8 cellular contexts compared by ENCODE assay signal in the genomic region with DNA sequence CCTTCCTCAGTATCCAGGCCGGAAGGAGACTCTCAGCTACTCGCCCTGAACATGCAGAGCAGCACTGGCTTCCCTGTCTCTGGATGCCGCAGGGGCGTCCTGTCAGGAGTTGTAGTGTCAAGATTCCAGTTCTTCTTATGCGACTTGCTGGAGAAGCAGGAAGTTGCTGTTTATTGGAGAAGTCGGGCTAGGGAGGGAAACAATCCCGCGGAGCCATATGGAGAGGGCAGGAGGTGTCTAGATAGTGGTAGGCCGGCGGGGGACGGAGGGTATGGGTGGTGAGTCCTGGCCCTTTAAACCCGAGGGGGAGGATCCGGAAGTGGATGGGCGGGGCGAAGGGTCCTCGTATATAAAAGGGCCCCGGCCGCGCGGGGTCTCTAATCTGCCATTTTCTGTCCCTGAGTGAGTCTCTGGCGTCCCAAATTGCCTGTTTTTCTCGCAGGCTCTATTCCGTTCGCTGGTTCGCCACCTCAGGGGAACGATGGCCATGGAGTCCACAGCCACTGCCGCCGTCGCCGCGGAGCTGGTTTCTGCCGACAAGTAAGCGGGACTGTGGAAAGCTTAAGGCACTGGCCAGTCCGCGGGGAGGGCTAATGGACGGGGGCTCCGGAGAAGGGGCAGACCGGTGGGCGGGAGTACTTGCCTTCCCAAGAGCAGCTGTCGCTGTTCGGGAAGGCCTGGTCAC. TPM values are rescaled to one million over a fixed set of nuclear protein-coding genes. Genes with fewer than 3 reads are reported as not detected.
DNase-seq lines count a peak whose midpoint lies in the region; TF ChIP-seq lines count a peak whose summit lies in the region.

Gene NASP (plus strand): TSS at position 376 of the 685 bp plus-strand sequence. CDS start 106 bp downstream, at position 482.

- peaks cover 6% of the 10 kb centered on the region for H3K23me2 ChIP-seq in H9 (ENCODE audit: insufficient read length, low read depth, low read length, poor library complexity, severe bottlenecking)

- peak within 1 kb of the TSS; percentile 86 for H3K4me2 ChIP-seq in H9 (ENCODE audit: insufficient read depth, insufficient read length, low read length)

- peak within 1 kb of the TSS; percentile 99 for H3K18ac ChIP-seq in H9 (ENCODE audit: insufficient read length, low read depth, low read length)

- H3K4me1 Mint-ChIP-seq in H9 (peaks cover 17 to 28% of the 10 kb centered on the region in 2 experiments), neural crest cell (peaks cover 30% of the 10 kb centered on the region)

- H3K4ac ChIP-seq in H9 (ENCODE audit: low read depth, low read length): peak within 1 kb of the TSS; percentile 90; the same call in 1 of the 2 replicates

- H3K27ac Mint-ChIP-seq in H9: peak within 1 kb of the TSS; percentile 99 to 100 (median 100)
- H3K27ac Mint-ChIP-seq in neural crest cell (ENCODE audit: unreplicated experiment): peak within 1 kb of the TSS; percentile 100

- H2BK20ac ChIP-seq in H9 (ENCODE audit: low read depth, low read length, poor library complexity, severe bottlenecking): no peak within 1 kb of the TSS

- peaks cover 39% of the 10 kb centered on the region for H3K79me2 ChIP-seq in H9 (ENCODE audit: insufficient read depth, low read length)

- peaks cover 3% of the 10 kb centered on the region; the same call in 1 of the 2 replicates for H3K27me3 Mint-ChIP-seq in H9 (ENCODE audit: low read depth)
- peaks cover 13% of the 10 kb centered on the region for H3K27me3 Mint-ChIP-seq in neural crest cell (ENCODE audit: low read depth)

- DNase-seq in GDM1 (lab: John Stamatoyannopoulos, UW) (peak; percentile 70), H9 (peak; percentile 87), MG63 (peak; percentile 78), fibroblast of villous mesenchyme (ENCODE audit: low read depth) (peak; percentile 85), neural crest cell (ENCODE audit: low read depth, low spot score) (peak; percentile 95), stomach (peak; percentile 92)
- peak; percentile 97 for DNase-seq in activated effector memory CD4-positive, alpha-beta T cell treated with anti-CD3 and anti-CD28 coated beads, Interleukin-2, amount 50 U/mL, for 16 hours

- peak within 1 kb of the TSS; percentile 39 for H4K8ac ChIP-seq in H9 (replicated peaks; ENCODE audit: insufficient read length, low read depth, low read length)

- WGBS in H9 (ENCODE audit: extremely low coverage, insufficient read length, low lambda C conversion rate): no CpG with 5 or more reads among the region's 41 CpGs
- 0 to 1% (median 0%) methylated on average over 36 to 41 of the region's 41 CpGs for WGBS in stomach, 5 donors

- peak within 1 kb of the TSS; percentile 86 for H3K27ac ChIP-seq in H9 (ENCODE audit: insufficient read length, low read depth, low read length)
- H3K27ac ChIP-seq in stomach: peak within 1 kb of the TSS; percentile 93 to 96 (median 95)

- H3K36me3 Mint-ChIP-seq in H9 (ENCODE audit: insufficient read depth in 1 of 3, low read depth in 3 of 3) (peaks cover 24 to 32% (median 28%) of the 10 kb centered on the region in 3 experiments), neural crest cell (ENCODE audit: low read depth) (peaks cover 6% of the 10 kb centered on the region)

- H2AK5ac ChIP-seq in H9 (ENCODE audit: insufficient read length, low read length): peak within 1 kb of the TSS; percentile 44

- H3K79me1 ChIP-seq in H9 (ENCODE audit: insufficient read depth, low read depth, low read length, poor library complexity, severe bottlenecking): no peaks in the 10 kb centered on the region

- peak within 1 kb of the TSS; percentile 26 for H3T11ph ChIP-seq in H9 (ENCODE audit: low read length)

- H2BK15ac ChIP-seq in H9 (ENCODE audit: low read depth, low read length): no peak within 1 kb of the TSS

- no peak for TF ChIP-seq EP300 in stomach (IDR thresholded peaks at IDR 0.05)

- H4K5ac ChIP-seq in H9 (ENCODE audit: insufficient read length, low read depth, low read length): peak within 1 kb of the TSS; percentile 96

- H3K4me3 ChIP-seq in MG63 (peak within 1 kb of the TSS; percentile 98), fibroblast of villous mesenchyme (ENCODE audit: low read depth, low read length) (peak within 1 kb of the TSS; percentile 96), stomach (peak within 1 kb of the TSS; percentile 99 to 100 (median 100))

- no peaks in the 10 kb centered on the region for H4K20me1 ChIP-seq in H9 (ENCODE audit: control insufficient read depth, insufficient read depth, insufficient read length)

- peak within 1 kb of the TSS; percentile 100 for H3K9ac ChIP-seq in H9 (ENCODE audit: extremely low read depth, insufficient read length, low read length)

- TF ChIP-seq POLR2A in Raji (IDR thresholded peaks at IDR 0.05; ENCODE audit: insufficient read depth, low read depth, low read length): peak; percentile 98
- TF ChIP-seq POLR2A in stomach (IDR thresholded peaks at IDR 0.05): peak in 1 of 4 donors; percentile 52

- peak within 1 kb of the TSS; percentile 87 for H4K91ac ChIP-seq in H9 (ENCODE audit: insufficient read length, low read depth, low read length)

- H2BK120ac ChIP-seq in H9 (ENCODE audit: low read depth, low read length, poor library complexity, severe bottlenecking): peak within 1 kb of the TSS; percentile 62

- peak within 1 kb of the TSS; percentile 100 for H3K14ac ChIP-seq in H9 (ENCODE audit: insufficient read depth, low read length)

- H3K9me3 ChIP-seq in H9 (ENCODE audit: control insufficient read depth, low read depth, low read length): no peaks in the 10 kb centered on the region
- no peaks in the 10 kb centered on the region for H3K9me3 ChIP-seq in MG63
- no peaks in the 10 kb centered on the region for H3K9me3 ChIP-seq in stomach

- peak within 1 kb of the TSS; percentile 44 for H3K23ac ChIP-seq in H9 (ENCODE audit: insufficient read length, low read depth, low read length)

- intact Hi-C loops in stomach (cut with DNase I; ENCODE audit: low total_unique reads): no loop called here

- H3K4me1 ChIP-seq in H9 (ENCODE audit: insufficient read depth, low read length) (no peaks in the 10 kb centered on the region), stomach (peaks cover 19 to 43% (median 33%) of the 10 kb centered on the region in 4 donors)

- no peaks in the 10 kb centered on the region for H3K27me3 ChIP-seq in H9 (ENCODE audit: insufficient read depth, low read length)
- H3K27me3 ChIP-seq in MG63: no peaks in the 10 kb centered on the region
- H3K27me3 ChIP-seq in stomach: no peaks in the 10 kb centered on the region

- peak within 1 kb of the TSS; percentile 99 to 100 for H3K4me3 Mint-ChIP-seq in H9
- peak within 1 kb of the TSS; percentile 97 for H3K4me3 Mint-ChIP-seq in neural crest cell

- H3K56ac ChIP-seq in H9 (ENCODE audit: insufficient read length, low read depth, low read length): peak within 1 kb of the TSS; percentile 77

- H3K36me3 ChIP-seq in MG63: peaks cover 6% of the 10 kb centered on the region
- no peaks in the 10 kb centered on the region for H3K36me3 ChIP-seq in stomach

- TF ChIP-seq CTCF in H9 (conservative IDR thresholded peaks at IDR 0.05) (no peak; the same call in 2 of the 3 replicates), fibroblast of villous mesenchyme (IDR thresholded peaks at IDR 0.05; ENCODE audit: insufficient read depth, low read depth, low read length) (no peak), neural crest cell (conservative IDR thresholded peaks at IDR 0.05) (no peak), stomach (IDR thresholded peaks at IDR 0.05) (no peak)

- H2BK5ac ChIP-seq in H9 (ENCODE audit: insufficient read length, low read length): peak within 1 kb of the TSS; percentile 76

- no peak within 1 kb of the TSS for H2BK12ac ChIP-seq in H9 (ENCODE audit: insufficient read length, low read depth, low read length)

- peaks cover 2 to 3% of the 10 kb centered on the region in 2 experiments; a peak in 3 of 5 replicates for H3K9me3 Mint-ChIP-seq in H9
- H3K9me3 Mint-ChIP-seq in neural crest cell: no peaks in the 10 kb centered on the region

- H2AFZ ChIP-seq in H9 (ENCODE audit: low read length): no peak within 1 kb of the TSS

RNA-seq across cellular contexts. Expression of gene NASP, which starts in this region (rescaled TPM):
- 484 and 514 TPM in 2 replicates for total RNA-seq in H9 (2021)
- 32.2 and 50.9 TPM in 2 replicates for total RNA-seq in MG63 (2014; rRNA removed; shearing (Covaris generic); ENCODE audit: low replicate concordance)
- total RNA-seq in fibroblast of villous mesenchyme: 44.1 and 50.5 TPM in 2 replicates
- total RNA-seq in neural crest cell: 455 and 466 TPM in 2 replicates
- 100 to 1,000 TPM in 2 of 5 donors, 10 to 100 TPM in 3; 14.0 to 107 (median 51.8) TPM for total RNA-seq in stomach
- 100 to 1,000 TPM in 1 of 3 donors, 10 to 100 TPM in 2; 78.7 to 119 (median 79.9) TPM for polyA plus RNA-seq in stomach

Comparison
In these comparisons a context has a peak if more than half of its experiments do, and no peak if none do; other contexts are left out.
1. Peak in every context shown above with its lines: DNase-seq, H3K4me3 ChIP-seq and H3K27ac ChIP-seq.